ENCODE assay signal across 1 cellular context in genomic region chr5:172540099-172540870, GRCh38.
TF ChIP-seq lines count a peak whose summit lies in the region.

No MANE protein-coding gene starts in this region.

TF ChIP-seq in HEK293, 187 proteins besides CTCF, POLR2A, EP300 and RAD21 (continued from another document):
- TF ChIP-seq SP7 (tag by site-specific recombination; IDR thresholded peaks at IDR 0.05) (no peak), ZNF155 (tag by site-specific recombination; IDR thresholded peaks at IDR 0.05) (no peak), ZNF518A (tag by site-specific recombination; conservative IDR thresholded peaks at IDR 0.05; ENCODE audit: low read depth) (no peak), HOXA7 (CRISPR knock-in tag; IDR thresholded peaks at IDR 0.05; ENCODE audit: borderline replicate concordance) (no peak)
TF ChIP-seq in HEK293: peak in this region for 6.
